Comparison of ENCODE assay signal across 22 cellular contexts in genomic region chr7:158390460-158390859, GRCh38.
"Had no signal": no experiment of that assay in that cellular context is flagged by ENCODE, and none has a peak within 500 bp of the region (broad histone marks: within the 10 kb centered on the region; RNA-seq: fewer than 3 reads in every experiment).

No MANE protein-coding gene starts in this region.

- H3K9me3 Mint-ChIP-seq: memory B cell had no signal

- H3K27ac Mint-ChIP-seq: memory B cell had no signal

- H3K4me3 ChIP-seq: coronary artery, dorsolateral prefrontal cortex, esophagus squamous epithelium, gastrocnemius medialis, heart right ventricle, left ventricle myocardium inferior, lung had no signal

- H3K36me3 ChIP-seq: esophagus squamous epithelium, gastrocnemius medialis, heart right ventricle, left ventricle myocardium inferior had no signal

- H3K36me3 Mint-ChIP-seq: memory B cell had no signal

- H3K27ac ChIP-seq: coronary artery, esophagus squamous epithelium, gastrocnemius medialis, heart right ventricle, left ventricle myocardium inferior had no signal

- H3K4me1 ChIP-seq: gastrocnemius medialis, heart right ventricle, left ventricle myocardium inferior had no signal

- H3K4me1 Mint-ChIP-seq: memory B cell had no signal

- H3K4me3 Mint-ChIP-seq: memory B cell had no signal

- H3K27me3 ChIP-seq: dorsolateral prefrontal cortex had no signal

- H3K9me3 ChIP-seq: esophagus squamous epithelium, gastrocnemius medialis, heart right ventricle, left ventricle myocardium inferior had no signal

- ATAC-seq: gastrocnemius medialis, left colon, left lobe of liver had no signal

- DNase-seq: cerebellar nuclear complex; dermis blood vessel endothelial cell; dorsolateral prefrontal cortex; effector CD4-positive, alpha-beta T cell; effector memory CD4-positive, alpha-beta T cell; esophagus squamous epithelium; foreskin fibroblast; foreskin melanocyte; gastrocnemius medialis; glutamatergic neuron; head of caudate nucleus; heart right ventricle; hippocampal formation; left colon; left ventricle myocardium inferior; mammary epithelial cell; mesendoderm; midbrain had no signal
